In genomic region chr16:5117300-5118087, GRCh38 we compare ENCODE assay signal across 1 cellular context.
TF ChIP-seq lines count a peak whose summit lies in the region.

No MANE protein-coding gene starts in this region.

TF ChIP-seq in HepG2, 621 proteins besides CTCF, POLR2A, EP300 and RAD21:
- TF ChIP-seq ZNF501 (CRISPR knock-in tag; IDR thresholded peaks at IDR 0.05): 0 out of 2 replicates have a peak, but pooled peaks have one; percentile 9
- TF ChIP-seq ZNF629 (CRISPR knock-in tag; conservative IDR thresholded peaks at IDR 0.05): peak; percentile 88
- peak; percentile 54; the same call in 1 of the 2 replicates for TF ChIP-seq ZMYM3 (CRISPR knock-in tag; IDR thresholded peaks at IDR 0.05)
- peak; percentile 27; the same call in 1 of the 2 replicates for TF ChIP-seq ZNF687 (CRISPR knock-in tag; IDR thresholded peaks at IDR 0.05)
- TF ChIP-seq PBX2 (CRISPR knock-in tag; IDR thresholded peaks at IDR 0.05): peak; percentile 44; the same call in 1 of the 2 replicates
TF ChIP-seq in HepG2: peak in this region for 5; not testable (repeated sequence) for 616.
